In the genomic region with DNA sequence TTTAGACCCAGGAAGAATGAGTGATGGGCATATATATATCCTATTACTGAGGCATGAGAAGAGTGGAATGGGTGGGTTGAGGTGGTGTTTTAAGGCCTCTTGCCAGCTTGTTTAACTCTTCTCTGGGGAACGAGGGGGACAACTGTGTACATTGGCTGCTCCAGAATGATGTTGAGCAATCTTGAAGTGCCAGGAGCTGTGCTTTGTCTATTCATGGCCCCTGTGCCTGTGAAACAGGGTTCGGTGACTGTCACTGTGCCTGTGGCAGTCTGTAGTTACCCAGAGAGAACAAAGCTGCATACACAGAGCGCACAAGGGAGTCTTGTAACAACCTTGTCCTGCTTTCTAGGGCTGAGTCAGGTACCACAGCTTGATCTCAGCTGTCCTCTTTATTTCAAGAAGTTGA, we compare ENCODE assay signal across 15 cellular contexts. TPM values are rescaled to one million over a fixed set of nuclear protein-coding genes. Genes with fewer than 3 reads are reported as not detected.
DNase-seq lines count a peak whose midpoint lies in the region; ATAC-seq and TF ChIP-seq lines count a peak whose summit lies in the region.
"Had no signal": no experiment of that assay in that cellular context is flagged by ENCODE, and none has a peak within 500 bp of the region (broad histone marks: within the 10 kb centered on the region; RNA-seq: fewer than 3 reads in every experiment).

No MANE protein-coding gene starts in this region.

- no peaks in the 10 kb centered on the region for H3K27me3 ChIP-seq in stomach
- H3K27me3 ChIP-seq: esophagus squamous epithelium had no signal

- H3K4me1 ChIP-seq in stomach = peaks cover 31 to 97% (median 78%) of the 10 kb centered on the region in 4 donors

- ATAC-seq in WTC11 = no peak
- ATAC-seq: left colon, Panc1 had no signal

- H3K4me1 Mint-ChIP-seq in WTC11 = peaks cover 4% of the 10 kb centered on the region
- H3K4me1 Mint-ChIP-seq in activated naive CD4-positive, alpha-beta T cell treated with anti-CD3 and anti-CD28 coated beads for 36 hours (ENCODE audit: low read depth) = peaks cover 21% of the 10 kb centered on the region

- TF ChIP-seq CTCF in WTC11 (IDR thresholded peaks at IDR 0.05) (no peak), stomach (IDR thresholded peaks at IDR 0.05) (no peak)

- intact Hi-C loops in stomach (cut with DNase I; ENCODE audit: low total_unique reads) = no loop called here
- intact Hi-C loops in activated naive CD4-positive, alpha-beta T cell treated with anti-CD3 and anti-CD28 coated beads for 36 hours (cut with micrococcal nuclease) = no loop called here

- peak; percentile 73 for DNase-seq in LHCN-M2 (ENCODE audit: low read depth)
- no peak for DNase-seq in WTC11 (ENCODE audit: low spot score)
- peak; percentile 84 for DNase-seq in medulla oblongata (ENCODE audit: extremely low spot score)
- no peak for DNase-seq in stomach
- DNase-seq in activated effector memory CD4-positive, alpha-beta T cell treated with anti-CD3 and anti-CD28 coated beads, Interleukin-2, amount 50 U/mL, for 16 hours = no peak
- DNase-seq in kidney tubule cell (ENCODE audit: low spot score) = no peak
- no peak for DNase-seq in activated naive CD4-positive, alpha-beta T cell treated with anti-CD3 and anti-CD28 coated beads for 36 hours
- DNase-seq: activated CD4-positive, alpha-beta T cell treated with anti-CD3 and anti-CD28 coated beads for 4 hours; cortex of kidney; esophagus squamous epithelium; KBM-7; left colon; NCI-H526 had no signal

- no peak for TF ChIP-seq EP300 in stomach (IDR thresholded peaks at IDR 0.05)

- H3K4me3 ChIP-seq in stomach = no peak overlapping the region
- H3K4me3 ChIP-seq: esophagus squamous epithelium had no signal

- TF ChIP-seq POLR2A in stomach (IDR thresholded peaks at IDR 0.05) = no peak

- no peaks in the 10 kb centered on the region for H3K9me3 Mint-ChIP-seq in WTC11
- H3K9me3 Mint-ChIP-seq in activated naive CD4-positive, alpha-beta T cell treated with anti-CD3 and anti-CD28 coated beads for 36 hours = no peaks in the 10 kb centered on the region
- H3K9me3 Mint-ChIP-seq: activated T-helper 1 cell treated with anti-CD3 and anti-CD28 coated beads, Interleukin-12 subunit alpha, Interleukin-12 subunit beta, Interleukin-2, Interleukin-4 antibody, amounts not matched to agents 30 ng/mL and 10 ng/mL and 1 ng/mL, durations not matched to agents 14 hours and 24 hours and 36 hours had no signal

- CTCF ChIA-PET in WTC11 (lab: Charles Lee) = interaction anchor here (0.6 to 4.7 kb wide), 5 partner anchors 11 to 595 kb away, joined by 3 to 22 read pairs (median 5); a partner anchor contains a TSS
- CTCF ChIA-PET in activated naive CD4-positive, alpha-beta T cell treated with anti-CD3 and anti-CD28 coated beads for 36 hours (lab: Charles Lee) = interaction anchor here (0.6 to 2.0 kb wide), 3 partner anchors 12 to 49 kb away, joined by 3 to 7 read pairs (median 6); a partner anchor contains a TSS

- no peaks in the 10 kb centered on the region for H3K9me3 ChIP-seq in stomach
- H3K9me3 ChIP-seq: esophagus squamous epithelium had no signal

- POLR2A ChIA-PET in WTC11 (lab: Charles Lee) = no interaction called here

- no peaks in the 10 kb centered on the region for H3K27me3 Mint-ChIP-seq in WTC11 (ENCODE audit: low read depth)
- no peaks in the 10 kb centered on the region for H3K27me3 Mint-ChIP-seq in activated naive CD4-positive, alpha-beta T cell treated with anti-CD3 and anti-CD28 coated beads for 36 hours (ENCODE audit: low read depth)

- peaks cover 0 to 35% (median 17%) of the 10 kb centered on the region in 4 donors for H3K36me3 ChIP-seq in stomach

- WGBS in stomach, 5 donors = 38 to 52% (median 39%) methylated on average over 3 of the region's 3 CpGs

- peak overlapping the region; percentile 1 to 95 (median 54) for H3K27ac ChIP-seq in stomach

- H3K36me3 Mint-ChIP-seq in WTC11 = peaks cover 3% of the 10 kb centered on the region
- H3K36me3 Mint-ChIP-seq in activated naive CD4-positive, alpha-beta T cell treated with anti-CD3 and anti-CD28 coated beads for 36 hours (ENCODE audit: low read depth) = peaks cover 6% of the 10 kb centered on the region

- H3K4me3 Mint-ChIP-seq in WTC11 = no peak overlapping the region
- no peak overlapping the region for H3K4me3 Mint-ChIP-seq in activated naive CD4-positive, alpha-beta T cell treated with anti-CD3 and anti-CD28 coated beads for 36 hours
- H3K4me3 Mint-ChIP-seq: activated T-helper 1 cell treated with anti-CD3 and anti-CD28 coated beads, Interleukin-12 subunit alpha, Interleukin-12 subunit beta, Interleukin-2, Interleukin-4 antibody, amounts not matched to agents 30 ng/mL and 10 ng/mL and 1 ng/mL, durations not matched to agents 14 hours and 24 hours and 36 hours had no signal

- H3K27ac Mint-ChIP-seq in WTC11 = no peak overlapping the region
- no peak overlapping the region for H3K27ac Mint-ChIP-seq in activated naive CD4-positive, alpha-beta T cell treated with anti-CD3 and anti-CD28 coated beads for 36 hours

TF ChIP-seq in WTC11, 78 proteins besides CTCF, POLR2A, EP300 and RAD21:
- TF ChIP-seq GABPB1 (CRISPR knock-in tag; IDR thresholded peaks at IDR 0.05) = peak; percentile 31; the same call in 1 of the 2 replicates
- TF ChIP-seq, protein P1, sequence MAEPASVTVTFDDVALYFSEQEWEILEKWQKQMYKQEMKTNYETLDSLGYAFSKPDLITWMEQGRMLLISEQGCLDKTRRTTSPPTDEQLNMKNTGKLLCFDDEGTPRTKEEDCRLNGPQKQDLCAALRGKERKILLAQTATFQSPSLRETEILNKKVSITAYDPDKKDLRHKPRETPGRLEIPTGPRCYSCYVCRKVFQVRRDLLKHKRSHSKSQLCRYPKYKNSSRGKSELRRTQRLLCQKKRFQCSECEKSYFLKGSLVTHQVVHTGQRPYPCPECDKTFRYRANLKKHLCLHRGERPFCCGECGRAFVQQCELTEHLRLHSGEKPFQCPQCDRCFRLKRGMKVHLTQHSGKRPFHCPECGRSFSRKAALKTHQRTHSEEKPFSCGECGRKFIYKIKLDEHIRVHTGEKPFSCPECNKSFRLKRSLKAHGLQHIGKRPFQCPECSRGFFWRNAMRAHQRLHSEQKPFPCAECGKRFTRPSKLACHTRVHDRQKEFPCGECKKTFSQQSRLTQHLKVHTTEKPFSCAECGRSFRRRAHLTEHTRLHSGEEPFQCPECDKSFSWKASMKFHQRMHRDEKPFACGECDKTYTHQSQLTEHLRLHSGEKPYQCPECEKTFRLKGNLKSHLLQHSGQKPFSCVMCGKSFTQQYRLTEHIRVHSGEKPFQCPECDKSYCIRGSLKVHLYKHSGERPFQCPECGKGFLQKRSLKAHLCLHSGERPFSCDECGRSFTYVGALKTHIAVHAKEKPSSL (CRISPR knock-in tag; conservative IDR thresholded peaks at IDR 0.05) = no peak
TF ChIP-seq in WTC11: peak in this region for 1.

RNA-seq across cellular contexts. Expression of a gene that starts 11.7 kb away (rescaled TPM):
- total RNA-seq in LHCN-M2 (2014; rRNA removed) (24.8 and 30.3 TPM in 2 replicates), WTC11 (2021) (33.1 to 42.8 TPM (median 33.6 TPM) in 3 replicates), stomach (100 to 1,000 TPM in 3 of 5 donors, 10 to 100 TPM in 2; 96.3 to 541 (median 124) TPM)
- polyA plus RNA-seq in LHCN-M2 (2012) = 25.0 TPM
- polyA plus RNA-seq in stomach = 10 to 100 TPM; 19.9 to 26.6 (median 24.0) TPM
- 10 to 100 TPM; 50.8 to 50.9 TPM for total RNA-seq in activated naive CD4-positive, alpha-beta T cell treated with anti-CD3 and anti-CD28 coated beads for 36 hours

Comparison
In these comparisons a context has a peak if more than half of its experiments do, and no peak if none do; other contexts are left out.
1. DNase-seq: peak in LHCN-M2 (single experiment) and medulla oblongata (single experiment); none in WTC11 (single experiment), stomach (single experiment), activated effector memory CD4-positive, alpha-beta T cell treated with anti-CD3 and anti-CD28 coated beads, Interleukin-2, amount 50 U/mL, for 16 hours (single experiment), kidney tubule cell (single experiment) and activated naive CD4-positive, alpha-beta T cell treated with anti-CD3 and anti-CD28 coated beads for 36 hours (single experiment).